Comparison of ENCODE assay signal across 1 cellular context in the genomic region with DNA sequence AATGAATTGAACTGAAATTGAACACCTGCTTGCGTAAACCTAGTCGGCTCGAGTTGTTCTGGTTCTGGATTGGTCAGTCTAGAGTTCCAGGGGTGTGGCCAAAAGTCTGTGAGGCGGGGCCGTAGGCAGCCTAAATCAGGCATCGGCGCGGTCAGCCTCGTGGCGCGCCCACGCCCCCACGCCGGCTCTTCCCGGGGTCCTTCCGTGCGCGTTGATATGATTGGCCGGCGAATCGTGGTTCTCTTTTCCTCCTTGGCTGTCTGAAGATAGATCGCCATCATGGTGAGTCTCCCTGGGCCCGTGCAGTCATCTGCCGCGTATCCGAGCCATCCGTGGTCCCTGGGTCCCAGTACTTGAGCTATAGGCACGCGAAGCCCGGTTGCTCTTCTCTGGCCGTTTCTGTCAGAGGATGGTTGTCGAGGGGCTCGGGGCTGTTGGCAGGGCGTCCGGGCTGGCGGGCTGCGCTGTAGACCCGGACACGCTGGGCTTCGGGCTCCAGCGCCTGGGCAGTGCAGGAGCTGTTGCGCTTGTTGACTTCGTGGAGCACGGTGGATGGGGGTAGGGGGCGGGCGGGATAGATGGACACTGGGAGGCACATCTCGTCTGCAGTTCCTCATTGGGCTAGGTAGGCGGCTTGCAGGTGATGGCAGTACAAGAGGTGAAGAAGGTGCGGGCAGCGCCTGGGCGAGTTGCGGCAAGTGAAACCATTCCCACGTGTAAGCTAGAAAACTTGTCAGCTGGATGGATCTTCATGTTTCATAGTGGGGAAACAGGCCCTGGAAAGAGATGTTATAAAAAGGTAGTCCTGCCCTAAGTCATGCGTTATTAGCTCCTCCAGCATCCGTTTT.
TF ChIP-seq lines count a peak whose summit lies in the region.

RPS24 (plus strand) TSS at position 241 of the 848 bp plus-strand sequence; CDS start at position 280, 39 bp downstream.

TF ChIP-seq in GM12878, 131 proteins besides CTCF, POLR2A, EP300 and RAD21 (continued from another document and continues in another):
- TF ChIP-seq, protein P1, sequence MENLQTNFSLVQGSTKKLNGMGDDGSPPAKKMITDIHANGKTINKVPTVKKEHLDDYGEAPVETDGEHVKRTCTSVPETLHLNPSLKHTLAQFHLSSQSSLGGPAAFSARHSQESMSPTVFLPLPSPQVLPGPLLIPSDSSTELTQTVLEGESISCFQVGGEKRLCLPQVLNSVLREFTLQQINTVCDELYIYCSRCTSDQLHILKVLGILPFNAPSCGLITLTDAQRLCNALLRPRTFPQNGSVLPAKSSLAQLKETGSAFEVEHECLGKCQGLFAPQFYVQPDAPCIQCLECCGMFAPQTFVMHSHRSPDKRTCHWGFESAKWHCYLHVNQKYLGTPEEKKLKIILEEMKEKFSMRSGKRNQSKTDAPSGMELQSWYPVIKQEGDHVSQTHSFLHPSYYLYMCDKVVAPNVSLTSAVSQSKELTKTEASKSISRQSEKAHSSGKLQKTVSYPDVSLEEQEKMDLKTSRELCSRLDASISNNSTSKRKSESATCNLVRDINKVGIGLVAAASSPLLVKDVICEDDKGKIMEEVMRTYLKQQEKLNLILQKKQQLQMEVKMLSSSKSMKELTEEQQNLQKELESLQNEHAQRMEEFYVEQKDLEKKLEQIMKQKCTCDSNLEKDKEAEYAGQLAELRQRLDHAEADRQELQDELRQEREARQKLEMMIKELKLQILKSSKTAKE (IDR thresholded peaks at IDR 0.05; ENCODE audit: low read depth, poor library complexity, severe bottlenecking) = no peak
- peak; percentile 57; the same call in 1 of the 2 replicates for TF ChIP-seq REST (IDR thresholded peaks at IDR 0.05; ENCODE audit: low read depth, low read length)
- 0 out of 2 replicates have a peak, but pooled peaks have one; percentile 59 for TF ChIP-seq RELB (IDR thresholded peaks at IDR 0.05; ENCODE audit: low read depth)
- TF ChIP-seq, protein P2, sequence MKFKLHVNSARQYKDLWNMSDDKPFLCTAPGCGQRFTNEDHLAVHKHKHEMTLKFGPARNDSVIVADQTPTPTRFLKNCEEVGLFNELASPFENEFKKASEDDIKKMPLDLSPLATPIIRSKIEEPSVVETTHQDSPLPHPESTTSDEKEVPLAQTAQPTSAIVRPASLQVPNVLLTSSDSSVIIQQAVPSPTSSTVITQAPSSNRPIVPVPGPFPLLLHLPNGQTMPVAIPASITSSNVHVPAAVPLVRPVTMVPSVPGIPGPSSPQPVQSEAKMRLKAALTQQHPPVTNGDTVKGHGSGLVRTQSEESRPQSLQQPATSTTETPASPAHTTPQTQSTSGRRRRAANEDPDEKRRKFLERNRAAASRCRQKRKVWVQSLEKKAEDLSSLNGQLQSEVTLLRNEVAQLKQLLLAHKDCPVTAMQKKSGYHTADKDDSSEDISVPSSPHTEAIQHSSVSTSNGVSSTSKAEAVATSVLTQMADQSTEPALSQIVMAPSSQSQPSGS (IDR thresholded peaks at IDR 0.05; ENCODE audit: low read length) = no peak
- TF ChIP-seq ZNF384 (IDR thresholded peaks at IDR 0.05; ENCODE audit: borderline replicate concordance, low read depth, low read length) = no peak
- TF ChIP-seq, protein P3, sequence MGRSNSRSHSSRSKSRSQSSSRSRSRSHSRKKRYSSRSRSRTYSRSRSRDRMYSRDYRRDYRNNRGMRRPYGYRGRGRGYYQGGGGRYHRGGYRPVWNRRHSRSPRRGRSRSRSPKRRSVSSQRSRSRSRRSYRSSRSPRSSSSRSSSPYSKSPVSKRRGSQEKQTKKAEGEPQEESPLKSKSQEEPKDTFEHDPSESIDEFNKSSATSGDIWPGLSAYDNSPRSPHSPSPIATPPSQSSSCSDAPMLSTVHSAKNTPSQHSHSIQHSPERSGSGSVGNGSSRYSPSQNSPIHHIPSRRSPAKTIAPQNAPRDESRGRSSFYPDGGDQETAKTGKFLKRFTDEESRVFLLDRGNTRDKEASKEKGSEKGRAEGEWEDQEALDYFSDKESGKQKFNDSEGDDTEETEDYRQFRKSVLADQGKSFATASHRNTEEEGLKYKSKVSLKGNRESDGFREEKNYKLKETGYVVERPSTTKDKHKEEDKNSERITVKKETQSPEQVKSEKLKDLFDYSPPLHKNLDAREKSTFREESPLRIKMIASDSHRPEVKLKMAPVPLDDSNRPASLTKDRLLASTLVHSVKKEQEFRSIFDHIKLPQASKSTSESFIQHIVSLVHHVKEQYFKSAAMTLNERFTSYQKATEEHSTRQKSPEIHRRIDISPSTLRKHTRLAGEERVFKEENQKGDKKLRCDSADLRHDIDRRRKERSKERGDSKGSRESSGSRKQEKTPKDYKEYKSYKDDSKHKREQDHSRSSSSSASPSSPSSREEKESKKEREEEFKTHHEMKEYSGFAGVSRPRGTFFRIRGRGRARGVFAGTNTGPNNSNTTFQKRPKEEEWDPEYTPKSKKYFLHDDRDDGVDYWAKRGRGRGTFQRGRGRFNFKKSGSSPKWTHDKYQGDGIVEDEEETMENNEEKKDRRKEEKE (IDR thresholded peaks at IDR 0.05) = no peak
- no peak for TF ChIP-seq FOXM1 (IDR thresholded peaks at IDR 0.05; ENCODE audit: low read depth, low read length)
- TF ChIP-seq SMAD1 (IDR thresholded peaks at IDR 0.05; ENCODE audit: low read depth, partially characterized antibody) = peak; percentile 65
- no peak for TF ChIP-seq ZNF274 (IDR thresholded peaks at IDR 0.05; ENCODE audit: insufficient read depth, insufficient read length)
- TF ChIP-seq CREM (IDR thresholded peaks at IDR 0.05; ENCODE audit: low read depth) = peak; percentile 69
- TF ChIP-seq HDAC2 (IDR thresholded peaks at IDR 0.05) = no peak
- TF ChIP-seq MYB (IDR thresholded peaks at IDR 0.05; ENCODE audit: borderline replicate concordance, low read depth, low read length) = peak; percentile 49; the same call in 1 of the 2 replicates
- no peak for TF ChIP-seq ZNF592 (IDR thresholded peaks at IDR 0.05)
- 0 out of 2 replicates have a peak, but pooled peaks have one; percentile 20 for TF ChIP-seq ELK1 (IDR thresholded peaks at IDR 0.05; ENCODE audit: low read depth, low read length)
- TF ChIP-seq SMC3 (IDR thresholded peaks at IDR 0.05; ENCODE audit: borderline replicate concordance, low read length) = no peak
- peak; percentile 64 for TF ChIP-seq RELA (IDR thresholded peaks at IDR 0.05; ENCODE audit: borderline replicate concordance, partially characterized antibody)
- TF ChIP-seq IRF3 (IDR thresholded peaks at IDR 0.05) = no peak
- peak; percentile 85 for TF ChIP-seq BACH1 (IDR thresholded peaks at IDR 0.05; ENCODE audit: borderline replicate concordance)
- TF ChIP-seq POLR2AphosphoS2 (IDR thresholded peaks at IDR 0.05; ENCODE audit: low read depth, low read length) = peak; percentile 98
- peak; percentile 16 to 39; a peak in 1 of 4 replicates for TF ChIP-seq IKZF2 (IDR thresholded peaks at IDR 0.05)
- no peak for TF ChIP-seq ETV6 (conservative IDR thresholded peaks at IDR 0.05 in 1 of 2, IDR thresholded peaks at IDR 0.05 in 1 of 2; ENCODE audit: borderline replicate concordance in 1 of 2, low read depth in 1 of 2)
- TF ChIP-seq SUPT20H (IDR thresholded peaks at IDR 0.05; ENCODE audit: borderline replicate concordance, control insufficient read depth, low read depth, low read length) = no peak
- no peak for TF ChIP-seq MTA3 (IDR thresholded peaks at IDR 0.05; ENCODE audit: borderline replicate concordance, low read length)
- no peak for TF ChIP-seq MEF2A (IDR thresholded peaks at IDR 0.05; ENCODE audit: insufficient read depth, low read depth, low read length)
- TF ChIP-seq TBL1XR1 (IDR thresholded peaks at IDR 0.05; ENCODE audit: low read depth, low read length) = no peak
- peak; percentile 95 for TF ChIP-seq YY1 (IDR thresholded peaks at IDR 0.05; ENCODE audit: low read depth, low read length)
- TF ChIP-seq POLR2AphosphoS5 (IDR thresholded peaks at IDR 0.05; ENCODE audit: low read length) = peak; percentile 100
